Comparison of ENCODE assay signal across 13 cellular contexts in genomic region chr7:128022631-128023532, GRCh38. TPM values are rescaled to one million over a fixed set of nuclear protein-coding genes. Genes with fewer than 3 reads are reported as not detected.
A peak's percentile ranks its signal among the peaks of the same experiment; 100 is the strongest.
DNase-seq lines count a peak whose midpoint lies in the region; ATAC-seq and TF ChIP-seq lines count a peak whose summit lies in the region.
"Had no signal": no experiment of that assay in that cellular context is flagged by ENCODE, and none has a peak within 500 bp of the region (broad histone marks: within the 10 kb centered on the region; RNA-seq: fewer than 3 reads in every experiment).

No MANE protein-coding gene starts in this region.

- H3K4me3 Mint-ChIP-seq in activated CD4-positive, alpha-beta T cell treated with anti-CD3 and anti-CD28 coated beads, Interleukin-2, amount 10 ng/mL, durations not matched to agents 24 days and 14 days = no peak overlapping the region

- no peaks in the 10 kb centered on the region for H3K27me3 Mint-ChIP-seq in activated CD4-positive, alpha-beta T cell treated with anti-CD3 and anti-CD28 coated beads, Interleukin-2, amount 10 ng/mL, durations not matched to agents 24 days and 14 days

- no peaks in the 10 kb centered on the region for H3K9me3 ChIP-seq in SK-N-MC (ENCODE audit: low read depth, low read length)
- H3K9me3 ChIP-seq: thoracic aorta had no signal

- H3K4me1 Mint-ChIP-seq in activated CD4-positive, alpha-beta T cell treated with anti-CD3 and anti-CD28 coated beads, Interleukin-2, amount 10 ng/mL, durations not matched to agents 24 days and 14 days = peaks cover 9% of the 10 kb centered on the region

- peaks cover 27% of the 10 kb centered on the region for H3K36me3 Mint-ChIP-seq in activated CD4-positive, alpha-beta T cell treated with anti-CD3 and anti-CD28 coated beads, Interleukin-2, amount 10 ng/mL, durations not matched to agents 24 days and 14 days (ENCODE audit: low read depth)

- peak; percentile 78 for DNase-seq in HCEC 1CT
- no peak for DNase-seq in SK-N-MC (ENCODE audit: low read depth, low spot score)
- DNase-seq in fibroblast of mammary gland (ENCODE audit: low read depth) = peak; percentile 78
- DNase-seq in skeletal muscle cell (ENCODE audit: low read depth) = peak; percentile 39
- DNase-seq in hypothalamus (lab: John Stamatoyannopoulos, UW) = no peak
- no peak for DNase-seq in activated CD4-positive, alpha-beta T cell treated with anti-CD3 and anti-CD28 coated beads, Interleukin-2, amount 10 ng/mL, durations not matched to agents 24 days and 14 days
- no peak for DNase-seq in lower leg skin (ENCODE audit: low spot score in 2 of 2)
- DNase-seq: midbrain; NCI-H1436 treated with DMSO at 0.1 percent for 48 hours; stimulated activated CD4-positive, alpha-beta T cell treated with anti-CD3 and anti-CD28 coated beads, Interleukin-2, amount 100 ng/mL, for 24 hours had no signal

- TF ChIP-seq CTCF in fibroblast of mammary gland (conservative IDR thresholded peaks at IDR 0.05; ENCODE audit: control insufficient read depth, insufficient read depth, low read depth, low read length) = no peak
- TF ChIP-seq CTCF in lower leg skin (IDR thresholded peaks at IDR 0.05) = no peak

- 0 out of 2 replicates have a peak overlapping the region, but pooled peaks have one; percentile 21 for H3K27ac ChIP-seq in SK-N-MC
- H3K27ac ChIP-seq: thoracic aorta had no signal

- TF ChIP-seq POLR2A in lower leg skin (IDR thresholded peaks at IDR 0.05) = no peak

- H3K36me3 ChIP-seq in SK-N-MC (ENCODE audit: insufficient read depth, low read length) = peaks cover 38% of the 10 kb centered on the region

- WGBS in lower leg skin, 2 donors = 84 to 91% methylated on average over 6 of the region's 6 CpGs

- no peak overlapping the region for H3K9ac ChIP-seq in SK-N-MC (ENCODE audit: insufficient read length)

- no peak overlapping the region for H3K4me3 ChIP-seq in SK-N-MC
- no peak overlapping the region for H3K4me3 ChIP-seq in fibroblast of mammary gland (ENCODE audit: control insufficient read depth, low read depth, low read length)
- H3K4me3 ChIP-seq in skeletal muscle cell (ENCODE audit: low read depth, low read length) = no peak overlapping the region
- no peak overlapping the region for H3K4me3 ChIP-seq in lower leg skin (ENCODE audit: low read depth, poor library complexity, severe bottlenecking)
- H3K4me3 ChIP-seq: thoracic aorta had no signal

- no peaks in the 10 kb centered on the region for H3K9me3 Mint-ChIP-seq in activated CD4-positive, alpha-beta T cell treated with anti-CD3 and anti-CD28 coated beads, Interleukin-2, amount 10 ng/mL, durations not matched to agents 24 days and 14 days
- H3K9me3 Mint-ChIP-seq: activated T-helper 2 cell treated with anti-CD3 and anti-CD28 coated beads, Interferon-gamma antibody, Interleukin-2, Interleukin-4, amounts not matched to agents 10 μg/mL and 5 μg/mL and 100 μg/mL, durations not matched to agents 14 hours and 24 hours and 36 hours had no signal

- ATAC-seq in GM21367 (IDR thresholded peaks at IDR 0.05; ENCODE audit: unreplicated experiment) = no peak

- intact Hi-C loops in activated CD4-positive, alpha-beta T cell treated with anti-CD3 and anti-CD28 coated beads, Interleukin-2, amount 10 ng/mL, durations not matched to agents 24 days and 14 days (cut with micrococcal nuclease) = loop anchor here (10.0 kb wide), 1 partner anchor 318 kb away; no protein-coding TSS in a partner anchor
- intact Hi-C loops in lower leg skin (cut with DNase I; ENCODE audit: low total_unique reads) = no loop called here

- no peak overlapping the region for H3K27ac Mint-ChIP-seq in activated CD4-positive, alpha-beta T cell treated with anti-CD3 and anti-CD28 coated beads, Interleukin-2, amount 10 ng/mL, durations not matched to agents 24 days and 14 days
- H3K27ac Mint-ChIP-seq: activated T-helper 2 cell treated with anti-CD3 and anti-CD28 coated beads, Interferon-gamma antibody, Interleukin-2, Interleukin-4, amounts not matched to agents 10 μg/mL and 5 μg/mL and 100 μg/mL, durations not matched to agents 14 hours and 24 hours and 36 hours had no signal

RNA-seq across cellular contexts. Expression of gene LRRC4, which starts 8.4 kb away (rescaled TPM):
- total RNA-seq in activated CD4-positive, alpha-beta T cell treated with anti-CD3 and anti-CD28 coated beads, Interleukin-2, amount 10 ng/mL, durations not matched to agents 24 days and 14 days = 2.2 and 5.7 TPM in 2 replicates
- under 1 TPM in 3 of 4 donors, not detected in 1; 0.08 to 0.74 (median 0.32) TPM for total RNA-seq in lower leg skin

Comparison
In these comparisons a context has a peak if more than half of its experiments do, and no peak if none do; other contexts are left out.
1. DNase-seq: peak in HCEC 1CT (single experiment), fibroblast of mammary gland (single experiment) and skeletal muscle cell (single experiment); none in SK-N-MC (single experiment), hypothalamus (0 of 51), activated CD4-positive, alpha-beta T cell treated with anti-CD3 and anti-CD28 coated beads, Interleukin-2, amount 10 ng/mL, durations not matched to agents 24 days and 14 days (single experiment) and lower leg skin (0 of 2).